20 cellular contexts compared by ENCODE assay signal in genomic region chr4:22686156-22686555, GRCh38. TPM values are rescaled to one million over a fixed set of nuclear protein-coding genes. Genes with fewer than 3 reads are reported as not detected.
"Had no signal": no experiment of that assay in that cellular context is flagged by ENCODE, and none has a peak within 500 bp of the region (broad histone marks: within the 10 kb centered on the region; RNA-seq: fewer than 3 reads in every experiment).

No MANE protein-coding gene starts in this region.

- DNase-seq: activated B cell treated with CpG ODN at 0.5 μM for 24 hours; activated CD4-positive, alpha-beta T cell treated with anti-CD3 and anti-CD28 coated beads, Interleukin-2, amount 10 ng/mL, durations not matched to agents 7 days and 5 days; activated CD8-positive, alpha-beta memory T cell treated with anti-CD3 and anti-CD28 coated beads, Interleukin-2, amount 50 U/mL, for 48 hours; activated naive CD8-positive, alpha-beta T cell treated with anti-CD3 and anti-CD28 coated beads, Interleukin-2, amount 10 ng/mL, durations not matched to agents 7 days and 5 days; hypothalamus; kidney; left lung; mucosa of descending colon; natural killer cell; posterior cingulate gyrus; retina; stimulated activated CD4-positive, alpha-beta T cell treated with anti-CD3 and anti-CD28 coated beads, Interleukin-2, amount 100 ng/mL, for 48 hours; stimulated activated naive B cell treated with anti-CD40 and anti-IgM and Interleukin-4, amounts not matched to agents 10 μg/mL and 1 μg/mL and 100 μg/mL, for 72 hours; thyroid gland had no signal

- H3K27ac Mint-ChIP-seq: activated B cell treated with CpG ODN at 0.5 μM for 24 hours; activated CD4-positive, alpha-beta T cell treated with anti-CD3 and anti-CD28 coated beads, Interleukin-2, amount 10 ng/mL, durations not matched to agents 7 days and 5 days; activated naive CD8-positive, alpha-beta T cell treated with anti-CD3 and anti-CD28 coated beads, Interleukin-2, amount 10 ng/mL, durations not matched to agents 7 days and 5 days; memory B cell; natural killer cell; stimulated activated naive B cell treated with anti-CD40 and anti-IgM and Interleukin-4, amounts not matched to agents 10 μg/mL and 1 μg/mL and 100 μg/mL, for 72 hours had no signal

- H3K4me3 ChIP-seq: left lung, mucosa of descending colon, thyroid gland had no signal

- H3K4me3 Mint-ChIP-seq: activated B cell treated with CpG ODN at 0.5 μM for 24 hours; activated CD4-positive, alpha-beta T cell treated with anti-CD3 and anti-CD28 coated beads, Interleukin-2, amount 10 ng/mL, durations not matched to agents 7 days and 5 days; activated naive CD8-positive, alpha-beta T cell treated with anti-CD3 and anti-CD28 coated beads, Interleukin-2, amount 10 ng/mL, durations not matched to agents 7 days and 5 days; memory B cell; natural killer cell; stimulated activated naive B cell treated with anti-CD40 and anti-IgM and Interleukin-4, amounts not matched to agents 10 μg/mL and 1 μg/mL and 100 μg/mL, for 72 hours had no signal

- H3K4me1 Mint-ChIP-seq: activated B cell treated with CpG ODN at 0.5 μM for 24 hours; activated CD4-positive, alpha-beta T cell treated with anti-CD3 and anti-CD28 coated beads, Interleukin-2, amount 10 ng/mL, durations not matched to agents 7 days and 5 days; memory B cell; natural killer cell had no signal

- ATAC-seq: left lung; mucosa of descending colon; natural killer cell; stimulated activated naive B cell treated with anti-CD40 and anti-IgM and Interleukin-4, amounts not matched to agents 10 μg/mL and 1 μg/mL and 100 μg/mL, for 72 hours had no signal

- H3K27me3 Mint-ChIP-seq: activated B cell treated with CpG ODN at 0.5 μM for 24 hours; activated CD4-positive, alpha-beta T cell treated with anti-CD3 and anti-CD28 coated beads, Interleukin-2, amount 10 ng/mL, durations not matched to agents 7 days and 5 days; activated naive CD8-positive, alpha-beta T cell treated with anti-CD3 and anti-CD28 coated beads, Interleukin-2, amount 10 ng/mL, durations not matched to agents 7 days and 5 days; stimulated activated naive B cell treated with anti-CD40 and anti-IgM and Interleukin-4, amounts not matched to agents 10 μg/mL and 1 μg/mL and 100 μg/mL, for 72 hours had no signal

- H3K36me3 Mint-ChIP-seq: activated naive CD8-positive, alpha-beta T cell treated with anti-CD3 and anti-CD28 coated beads, Interleukin-2, amount 10 ng/mL, durations not matched to agents 7 days and 5 days; memory B cell; natural killer cell; stimulated activated naive B cell treated with anti-CD40 and anti-IgM and Interleukin-4, amounts not matched to agents 10 μg/mL and 1 μg/mL and 100 μg/mL, for 72 hours had no signal

- H3K9me3 Mint-ChIP-seq: activated B cell treated with CpG ODN at 0.5 μM for 24 hours; activated CD4-positive, alpha-beta T cell treated with anti-CD3 and anti-CD28 coated beads, Interleukin-2, amount 10 ng/mL, durations not matched to agents 7 days and 5 days; activated naive CD8-positive, alpha-beta T cell treated with anti-CD3 and anti-CD28 coated beads, Interleukin-2, amount 10 ng/mL, durations not matched to agents 7 days and 5 days; memory B cell; natural killer cell; stimulated activated naive B cell treated with anti-CD40 and anti-IgM and Interleukin-4, amounts not matched to agents 10 μg/mL and 1 μg/mL and 100 μg/mL, for 72 hours had no signal

RNA-seq across cellular contexts. Expression of gene GBA3, which starts 6.6 kb away (rescaled TPM):
- total RNA-seq: activated B cell treated with CpG ODN at 0.5 μM for 24 hours; activated CD4-positive, alpha-beta T cell treated with anti-CD3 and anti-CD28 coated beads, Interleukin-2, amount 10 ng/mL, durations not matched to agents 7 days and 5 days; activated naive CD8-positive, alpha-beta T cell treated with anti-CD3 and anti-CD28 coated beads, Interleukin-2, amount 10 ng/mL, durations not matched to agents 7 days and 5 days; chondrocyte; dermis microvascular lymphatic vessel endothelial cell; left lung; natural killer cell; skeletal muscle tissue; T-helper 2 cell treated with Interferon-gamma antibody and Interleukin-4, amounts not matched to agents 100 ng/mL and 5 ng/mL, for 36 hours; urinary bladder had no signal
